In the genomic region with DNA sequence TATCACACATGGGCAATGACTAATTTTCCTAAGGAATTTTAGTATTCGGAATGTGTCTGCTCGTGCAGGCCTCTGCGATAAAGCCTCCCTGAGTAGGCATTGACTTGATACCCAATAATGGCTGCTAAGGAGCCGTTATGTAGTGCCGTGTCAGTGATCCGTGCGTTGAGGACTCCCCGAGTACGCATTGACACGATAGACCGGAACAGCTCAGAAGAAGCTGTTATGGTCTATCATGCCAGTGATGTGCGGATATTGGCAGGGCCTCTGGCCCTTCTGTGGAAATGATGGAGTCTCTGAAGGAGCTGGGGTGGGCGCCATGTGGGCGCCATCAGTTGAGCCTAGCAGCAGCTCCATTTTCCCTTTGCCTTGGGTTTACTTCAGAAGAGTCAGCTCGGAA, we compare ENCODE assay signal across 16 cellular contexts. TPM values are rescaled to one million over a fixed set of nuclear protein-coding genes. Genes with fewer than 3 reads are reported as not detected.
DNase-seq lines count a peak whose midpoint lies in the region; ATAC-seq and TF ChIP-seq lines count a peak whose summit lies in the region.
"Had no signal": no experiment of that assay in that cellular context is flagged by ENCODE, and none has a peak within 500 bp of the region (broad histone marks: within the 10 kb centered on the region; RNA-seq: fewer than 3 reads in every experiment).

No MANE protein-coding gene starts in this region.

- H3K4me3 Mint-ChIP-seq in CD8-positive, alpha-beta T cell, result no peak overlapping the region
- peak overlapping the region; percentile 57 for H3K4me3 Mint-ChIP-seq in stimulated activated effector memory CD8-positive, alpha-beta T cell treated with anti-CD3 and anti-CD28 coated beads, Interleukin-12 subunit alpha, Interleukin-12 subunit beta, amount 100 ng/mL, for 72 hours

- peak overlapping the region; percentile 15 for H3K27ac ChIP-seq in CD8-positive, alpha-beta T cell (ENCODE audit: low read depth, low read length)
- H3K27ac ChIP-seq in OCI-LY1 (ENCODE audit: low read depth, low read length, poor library complexity, severe bottlenecking) (no peak overlapping the region), dorsolateral prefrontal cortex (peak overlapping the region in 56 of 59 donors; percentile 5 to 98 (median 87))

- no peaks in the 10 kb centered on the region for H3K27me3 Mint-ChIP-seq in CD8-positive, alpha-beta T cell (ENCODE audit: low read depth)

- no peaks in the 10 kb centered on the region for H3K4me1 ChIP-seq in CD8-positive, alpha-beta T cell (ENCODE audit: insufficient read depth, low read length)
- peaks cover 67% of the 10 kb centered on the region for H3K4me1 ChIP-seq in OCI-LY1 (ENCODE audit: insufficient read depth, low read length, severe bottlenecking)

- peaks cover 14% of the 10 kb centered on the region for H3K4me1 Mint-ChIP-seq in CD8-positive, alpha-beta T cell (ENCODE audit: low read depth)
- peaks cover 72% of the 10 kb centered on the region for H3K4me1 Mint-ChIP-seq in stimulated activated effector memory CD8-positive, alpha-beta T cell treated with anti-CD3 and anti-CD28 coated beads, Interleukin-12 subunit alpha, Interleukin-12 subunit beta, amount 100 ng/mL, for 72 hours

- H3K9me2 ChIP-seq in OCI-LY1 (ENCODE audit: low read depth, low read length), result no peaks in the 10 kb centered on the region

- H3K9me3 ChIP-seq in CD8-positive, alpha-beta T cell (ENCODE audit: low read length), result no peaks in the 10 kb centered on the region
- no peaks in the 10 kb centered on the region for H3K9me3 ChIP-seq in OCI-LY1 (ENCODE audit: low read length)
- H3K9me3 ChIP-seq: BE2C had no signal

- intact Hi-C loops in CD8-positive, alpha-beta T cell (cut with DNase I, micrococcal nuclease), result no loop called here
- intact Hi-C loops in dorsolateral prefrontal cortex (cut with DNase I), result no loop called here

- H2AFZ ChIP-seq in OCI-LY1 (ENCODE audit: low read length), result no peak overlapping the region

- no peaks in the 10 kb centered on the region for H3K27me3 ChIP-seq in CD8-positive, alpha-beta T cell (ENCODE audit: insufficient read depth, low read length)
- H3K27me3 ChIP-seq in OCI-LY1 (ENCODE audit: insufficient read depth, low read length), result no peaks in the 10 kb centered on the region
- no peaks in the 10 kb centered on the region for H3K27me3 ChIP-seq in dorsolateral prefrontal cortex
- H3K27me3 ChIP-seq: BE2C had no signal

- H4K20me1 ChIP-seq in OCI-LY1 (ENCODE audit: insufficient read depth, low read length), result no peaks in the 10 kb centered on the region

- H3K27ac Mint-ChIP-seq in CD8-positive, alpha-beta T cell, result no peak overlapping the region
- H3K27ac Mint-ChIP-seq in stimulated activated effector memory CD8-positive, alpha-beta T cell treated with anti-CD3 and anti-CD28 coated beads, Interleukin-12 subunit alpha, Interleukin-12 subunit beta, amount 100 ng/mL, for 72 hours, result peak overlapping the region; percentile 67

- H3K9me3 Mint-ChIP-seq in CD8-positive, alpha-beta T cell, result no peaks in the 10 kb centered on the region
- H3K9me3 Mint-ChIP-seq in stimulated activated effector memory CD8-positive, alpha-beta T cell treated with anti-CD3 and anti-CD28 coated beads, Interleukin-12 subunit alpha, Interleukin-12 subunit beta, amount 100 ng/mL, for 72 hours, result no peaks in the 10 kb centered on the region

- H3K9ac ChIP-seq in OCI-LY1 (ENCODE audit: low read length), result no peak overlapping the region

- no peaks in the 10 kb centered on the region for H3F3A ChIP-seq in OCI-LY1 (ENCODE audit: insufficient read depth, low read length)

- no peak for ATAC-seq in CD8-positive, alpha-beta T cell
- no peak for ATAC-seq in stimulated activated effector memory CD8-positive, alpha-beta T cell treated with anti-CD3 and anti-CD28 coated beads, Interleukin-12 subunit alpha, Interleukin-12 subunit beta, amount 100 ng/mL, for 72 hours
- ATAC-seq in GM19397 (IDR thresholded peaks at IDR 0.05; ENCODE audit: unreplicated experiment) (no peak), GM19395 (IDR thresholded peaks at IDR 0.05; ENCODE audit: unreplicated experiment) (no peak)

- H3K36me3 Mint-ChIP-seq in CD8-positive, alpha-beta T cell, result no peaks in the 10 kb centered on the region
- peaks cover 83% of the 10 kb centered on the region for H3K36me3 Mint-ChIP-seq in stimulated activated effector memory CD8-positive, alpha-beta T cell treated with anti-CD3 and anti-CD28 coated beads, Interleukin-12 subunit alpha, Interleukin-12 subunit beta, amount 100 ng/mL, for 72 hours

- H3K79me2 ChIP-seq in OCI-LY1 (ENCODE audit: insufficient read depth, low read length), result peaks cover 16% of the 10 kb centered on the region

- H3K36me3 ChIP-seq in CD8-positive, alpha-beta T cell (ENCODE audit: insufficient read depth, low read length), result no peaks in the 10 kb centered on the region
- peaks cover 22% of the 10 kb centered on the region for H3K36me3 ChIP-seq in OCI-LY1 (ENCODE audit: insufficient read depth, low read length)
- H3K36me3 ChIP-seq: BE2C had no signal

- no peak for DNase-seq in CD8-positive, alpha-beta T cell
- DNase-seq in dorsolateral prefrontal cortex (no peak), middle frontal gyrus (ENCODE audit: extremely low spot score, low spot score) (no peak), NCI-H1092 (lab: John Stamatoyannopoulos, UW) (no peak)
- DNase-seq in stimulated activated effector memory CD8-positive, alpha-beta T cell treated with anti-CD3 and anti-CD28 coated beads, Interleukin-12 subunit alpha, Interleukin-12 subunit beta, amount 100 ng/mL, for 72 hours (ENCODE audit: low spot score in 2 of 2), result no peak
- DNase-seq: ACHN, BE2C, NCI-H1417, NCI-H2029, NCI-H2171 treated with DMSO at 0.1 percent for 48 hours, NCI-H82, SHP77 treated with DMSO at 0.1 percent for 48 hours had no signal

- POLR2A ChIA-PET in CD8-positive, alpha-beta T cell (lab: Charles Lee), result interaction anchor here (0.6 kb wide), 1 partner anchor 281 kb away, joined by 8 read pairs; no protein-coding TSS in a partner anchor

- H3K4me3 ChIP-seq in CD8-positive, alpha-beta T cell (ENCODE audit: low read depth, low read length), result no peak overlapping the region
- H3K4me3 ChIP-seq in OCI-LY1 (ENCODE audit: low read depth, low read length, poor library complexity, severe bottlenecking) (peak overlapping the region; percentile 34), dorsolateral prefrontal cortex (no peak overlapping the region)

- peak overlapping the region; percentile 56 for H3K4me2 ChIP-seq in OCI-LY1 (ENCODE audit: low read length)

- no peak for TF ChIP-seq CTCF in CD8-positive, alpha-beta T cell (IDR thresholded peaks at IDR 0.05)
- TF ChIP-seq CTCF in OCI-LY1 (IDR thresholded peaks at IDR 0.05; ENCODE audit: low read length) (no peak), dorsolateral prefrontal cortex (IDR thresholded peaks at IDR 0.05 in 54 of 56, conservative IDR thresholded peaks at IDR 0.05 in 2 of 56; ENCODE audit: low read depth in 1 of 56, partially characterized antibody in 56 of 56) (no peak)

- CTCF ChIA-PET in CD8-positive, alpha-beta T cell (lab: Charles Lee), result no interaction called here

RNA-seq across cellular contexts. Expression of a gene that starts 29.1 kb away (rescaled TPM):
- 10 to 100 TPM; 73.0 to 76.7 TPM for total RNA-seq in CD8-positive, alpha-beta T cell
- total RNA-seq in dorsolateral prefrontal cortex, result 100 to 1,000 TPM; 160 to 942 (median 318) TPM
- total RNA-seq: G401 had no signal
